In the genomic region with DNA sequence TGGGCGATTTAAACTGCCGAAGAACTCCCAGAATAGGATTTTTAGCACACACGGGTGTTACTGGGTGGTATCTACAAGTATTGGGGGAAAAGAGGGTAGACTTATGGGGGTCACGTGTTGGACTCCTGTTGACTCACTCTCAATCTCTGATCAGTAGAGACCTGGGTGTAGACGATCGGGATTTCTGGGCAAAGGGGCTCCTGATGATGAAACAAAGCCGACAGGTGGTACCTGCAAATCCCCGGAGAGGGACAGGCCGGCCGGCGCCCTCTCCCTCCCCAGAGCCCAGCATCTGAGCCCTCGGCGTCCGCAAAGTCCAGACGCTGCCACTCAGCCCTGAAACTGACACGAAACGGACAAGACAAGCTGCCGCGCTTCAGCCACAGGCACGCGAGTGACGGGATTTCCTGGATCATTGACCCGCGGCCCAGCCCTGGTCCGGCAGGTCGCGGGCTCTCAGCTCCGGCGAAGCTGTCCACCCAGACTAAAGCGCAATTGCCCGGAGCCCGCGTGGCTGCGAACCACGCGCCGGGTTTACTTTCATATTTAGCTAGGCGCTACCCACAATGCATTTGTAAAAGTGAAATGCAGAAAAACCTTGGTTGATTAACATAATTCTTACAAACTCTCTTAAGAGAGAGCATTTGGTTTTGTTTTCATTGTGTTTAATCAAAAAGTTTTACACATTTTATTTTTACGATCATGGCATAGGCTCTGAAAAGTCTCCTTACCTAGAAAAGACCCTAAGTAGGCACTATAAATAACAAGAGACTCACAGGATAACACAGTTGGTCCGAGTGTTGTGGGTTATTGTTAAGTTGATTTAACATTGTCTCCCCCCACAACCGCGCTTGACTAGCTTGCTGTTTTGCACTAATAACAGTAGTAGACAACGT, we compare ENCODE assay signal across 8 cellular contexts. TPM values are rescaled to one million over a fixed set of nuclear protein-coding genes. Genes with fewer than 3 reads are reported as not detected.
DNase-seq lines count a peak whose midpoint lies in the region; ATAC-seq, FAIRE-seq and TF ChIP-seq lines count a peak whose summit lies in the region.

No MANE protein-coding gene starts in this region.

- H3K9me3 ChIP-seq in left ventricle myocardium inferior (replicated peaks) = peaks cover 5% of the 10 kb centered on the region

- H3K36me3 Mint-ChIP-seq in T-cell = no peaks in the 10 kb centered on the region
- H3K36me3 Mint-ChIP-seq in progenitor cell of endocrine pancreas (ENCODE audit: insufficient read depth) = no peaks in the 10 kb centered on the region

- H3K4me1 Mint-ChIP-seq in T-cell = peaks cover 18 to 21% (median 18%) of the 10 kb centered on the region in 3 donors
- H3K4me1 Mint-ChIP-seq in progenitor cell of endocrine pancreas (ENCODE audit: low read depth) = peaks cover 3% of the 10 kb centered on the region

- H3K4me3 Mint-ChIP-seq in T-cell (peak overlapping the region; percentile 94 to 97 (median 95)), progenitor cell of endocrine pancreas (ENCODE audit: low read depth) (peak overlapping the region; percentile 89)

- H3K27ac ChIP-seq in left ventricle myocardium inferior (replicated peaks) (peak overlapping the region; percentile 87), urinary bladder (ENCODE audit: low read depth) (peak overlapping the region; percentile 69)

- peak; percentile 67 for TF ChIP-seq POLR2A in GM12892 (IDR thresholded peaks at IDR 0.05; ENCODE audit: low read depth, low read length)

- no peaks in the 10 kb centered on the region for H3K36me3 ChIP-seq in left ventricle myocardium inferior
- no peaks in the 10 kb centered on the region for H3K36me3 ChIP-seq in urinary bladder (ENCODE audit: insufficient read depth)

- H3K4me1 ChIP-seq in left ventricle myocardium inferior (peaks cover 20% of the 10 kb centered on the region), urinary bladder (ENCODE audit: insufficient read depth) (no peaks in the 10 kb centered on the region)

- ATAC-seq in HG02759 (IDR thresholded peaks at IDR 0.05; ENCODE audit: unreplicated experiment) = peak; percentile 79
- peak; percentile 72 to 83 (median 79) for ATAC-seq in T-cell (replicated peaks in 1 of 4)

- intact Hi-C loops in left ventricle myocardium inferior (cut with micrococcal nuclease) = no loop called here

- no peaks in the 10 kb centered on the region for H3K9me3 Mint-ChIP-seq in T-cell
- H3K9me3 Mint-ChIP-seq in progenitor cell of endocrine pancreas (ENCODE audit: low read depth) = no peaks in the 10 kb centered on the region

- H3K27ac Mint-ChIP-seq in T-cell (peak overlapping the region; percentile 97 to 99), progenitor cell of endocrine pancreas (peak overlapping the region; percentile 99)

- H3K27me3 Mint-ChIP-seq in T-cell = no peaks in the 10 kb centered on the region
- H3K27me3 Mint-ChIP-seq in progenitor cell of endocrine pancreas = no peaks in the 10 kb centered on the region

- POLR2A ChIA-PET in T-cell (lab: Charles Lee) = interaction anchor here (0.6 to 1.5 kb wide), 12 partner anchors 18 to 659 kb away, joined by 3 to 10 read pairs (median 4); a partner anchor contains a TSS

- FAIRE-seq in GM12892 (lab: Jason Lieb, UNC) = peak; percentile 92

- no peak for TF ChIP-seq CTCF in left ventricle myocardium inferior (IDR thresholded peaks at IDR 0.05; ENCODE audit: borderline replicate concordance)
- no peak for TF ChIP-seq CTCF in progenitor cell of endocrine pancreas (IDR thresholded peaks at IDR 0.05; ENCODE audit: unreplicated experiment)

- DNase-seq in GM12892 (ENCODE audit: insufficient read length) (peak; percentile 56), NCI-H1417 treated with DMSO at 0.1 percent for 48 hours (lab: John Stamatoyannopoulos, UW) (peak; percentile 96), T-cell (peak; percentile 32 to 70 (median 52)), amniotic epithelial cell (ENCODE audit: low read depth) (peak; percentile 81), left ventricle myocardium inferior (peak; percentile 81), progenitor cell of endocrine pancreas (ENCODE audit: low spot score, unreplicated experiment) (peak; percentile 52)

- CTCF ChIA-PET in T-cell (lab: Charles Lee) = interaction anchor here (0.6 to 2.0 kb wide), 21 partner anchors 8 to 366 kb away, joined by 3 to 22 read pairs (median 4); a partner anchor contains a TSS

- peak overlapping the region; percentile 85 for H3K4me3 ChIP-seq in left ventricle myocardium inferior
- peak overlapping the region; percentile 50 for H3K4me3 ChIP-seq in urinary bladder (ENCODE audit: low read depth, low read length)

- no peaks in the 10 kb centered on the region for H3K27me3 ChIP-seq in left ventricle myocardium inferior (ENCODE audit: low read depth)

- 1% methylated on average over 43 of the region's 43 CpGs for WGBS in urinary bladder

RNA-seq across cellular contexts. Expression of a gene that starts 56.9 kb away (rescaled TPM):
- polyA plus RNA-seq in GM12892 (2012; ENCODE audit: missing spikeins) = 49.0 TPM
- total RNA-seq in T-cell (10 to 100 TPM in 3 of 5 donors, 1 to 10 TPM in 2; 8.1 to 24.0 (median 11.2) TPM), left ventricle myocardium inferior (0.99 TPM), progenitor cell of endocrine pancreas (56.6 and 57.6 TPM in 2 replicates), urinary bladder (20.0 TPM)
- polyA plus RNA-seq in urinary bladder = 2.1 TPM

Comparison
In these comparisons a context has a peak if more than half of its experiments do, and no peak if none do; other contexts are left out.
1. Peak in every context shown above with its lines: DNase-seq, ATAC-seq, H3K4me3 ChIP-seq and H3K27ac ChIP-seq.